16 cellular contexts compared by ENCODE assay signal in genomic region chr7:133873187-133873586, GRCh38.
A peak's percentile ranks its signal among the peaks of the same experiment; 100 is the strongest.
DNase-seq lines count a peak whose midpoint lies in the region; ATAC-seq and TF ChIP-seq lines count a peak whose summit lies in the region.
"Had no signal": no experiment of that assay in that cellular context is flagged by ENCODE, and none has a peak within 500 bp of the region (broad histone marks: within the 10 kb centered on the region; RNA-seq: fewer than 3 reads in every experiment).

No MANE protein-coding gene starts in this region.

- intact Hi-C loops in activated CD8-positive, alpha-beta T cell treated with anti-CD3 and anti-CD28 coated beads for 36 hours (cut with micrococcal nuclease) = no loop called here
- intact Hi-C loops in CD14-positive monocyte (cut with micrococcal nuclease) = no loop called here

- POLR2A ChIA-PET in activated CD8-positive, alpha-beta T cell treated with anti-CD3 and anti-CD28 coated beads for 36 hours (lab: Charles Lee) = no interaction called here
- POLR2A ChIA-PET in activated CD8-positive, alpha-beta T cell treated with anti-CD3 and anti-CD28 coated beads, Interleukin-2, amount 10 ng/mL, durations not matched to agents 7 days and 5 days (lab: Charles Lee) = no interaction called here
- POLR2A ChIA-PET in CD8-positive, alpha-beta memory T cell (lab: Charles Lee) = no interaction called here

- no peak overlapping the region for H3K27ac ChIP-seq in CD8-positive, alpha-beta memory T cell (ENCODE audit: low read depth, low read length)
- H3K27ac ChIP-seq: BLaER1 had no signal

- peaks cover 4% of the 10 kb centered on the region for H3K36me3 Mint-ChIP-seq in activated CD8-positive, alpha-beta T cell treated with anti-CD3 and anti-CD28 coated beads for 36 hours (ENCODE audit: low read depth)
- H3K36me3 Mint-ChIP-seq in activated CD8-positive, alpha-beta T cell treated with anti-CD3 and anti-CD28 coated beads, Interleukin-2, amount 10 ng/mL, durations not matched to agents 7 days and 5 days (ENCODE audit: low read depth) = peaks cover 9% of the 10 kb centered on the region
- H3K36me3 Mint-ChIP-seq in CD8-positive, alpha-beta memory T cell = peaks cover 0 to 18% (median 9%) of the 10 kb centered on the region in 3 donors
- H3K36me3 Mint-ChIP-seq in effector memory CD8-positive, alpha-beta T cell (ENCODE audit: insufficient read depth) = peaks cover 4% of the 10 kb centered on the region
- H3K36me3 Mint-ChIP-seq in stimulated activated effector memory CD8-positive, alpha-beta T cell treated with anti-CD3 and anti-CD28 coated beads, Interleukin-12 subunit alpha, Interleukin-12 subunit beta, amount 100 ng/mL, for 72 hours = no peaks in the 10 kb centered on the region
- H3K36me3 Mint-ChIP-seq in CD14-positive monocyte = peaks cover 0 to 6% of the 10 kb centered on the region in 2 donors

- peak overlapping the region; percentile 3 for H3K27ac Mint-ChIP-seq in activated CD8-positive, alpha-beta T cell treated with anti-CD3 and anti-CD28 coated beads for 36 hours
- H3K27ac Mint-ChIP-seq in activated CD8-positive, alpha-beta T cell treated with anti-CD3 and anti-CD28 coated beads, Interleukin-2, amount 10 ng/mL, durations not matched to agents 7 days and 5 days = no peak overlapping the region
- peak overlapping the region in 6 of 8 donors; percentile 26 to 80 (median 52) for H3K27ac Mint-ChIP-seq in CD8-positive, alpha-beta memory T cell
- H3K27ac Mint-ChIP-seq in effector memory CD8-positive, alpha-beta T cell = peak overlapping the region; percentile 45 to 69
- H3K27ac Mint-ChIP-seq in stimulated activated effector memory CD8-positive, alpha-beta T cell treated with anti-CD3 and anti-CD28 coated beads, Interleukin-12 subunit alpha, Interleukin-12 subunit beta, amount 100 ng/mL, for 72 hours = peak overlapping the region; percentile 0
- H3K27ac Mint-ChIP-seq in CD14-positive monocyte = no peak overlapping the region
- H3K27ac Mint-ChIP-seq: GM23338 had no signal

- no peak for ATAC-seq in activated CD8-positive, alpha-beta T cell treated with anti-CD3 and anti-CD28 coated beads for 36 hours
- no peak for ATAC-seq in activated CD8-positive, alpha-beta T cell treated with anti-CD3 and anti-CD28 coated beads, Interleukin-2, amount 10 ng/mL, durations not matched to agents 7 days and 5 days
- no peak for ATAC-seq in effector memory CD8-positive, alpha-beta T cell (replicated peaks)
- ATAC-seq in stimulated activated effector memory CD8-positive, alpha-beta T cell treated with anti-CD3 and anti-CD28 coated beads, Interleukin-12 subunit alpha, Interleukin-12 subunit beta, amount 100 ng/mL, for 72 hours = peak; percentile 82
- no peak for ATAC-seq in HG03378 (IDR thresholded peaks at IDR 0.05; ENCODE audit: unreplicated experiment)
- ATAC-seq: GM23338, HepG2 had no signal

- CTCF ChIA-PET in activated CD8-positive, alpha-beta T cell treated with anti-CD3 and anti-CD28 coated beads for 36 hours (lab: Charles Lee) = no interaction called here
- CTCF ChIA-PET in activated CD8-positive, alpha-beta T cell treated with anti-CD3 and anti-CD28 coated beads, Interleukin-2, amount 10 ng/mL, durations not matched to agents 7 days and 5 days (lab: Charles Lee) = interaction anchor here (1.3 kb wide), 1 partner anchor 19 kb away, joined by 3 read pairs; no protein-coding TSS in a partner anchor
- CTCF ChIA-PET in CD8-positive, alpha-beta memory T cell (lab: Charles Lee) = no interaction called here

- H3K4me3 ChIP-seq in CD8-positive, alpha-beta memory T cell (ENCODE audit: low read length) = no peak overlapping the region
- H3K4me3 ChIP-seq: BLaER1, GM23338 had no signal

- H3K27me3 Mint-ChIP-seq in activated CD8-positive, alpha-beta T cell treated with anti-CD3 and anti-CD28 coated beads for 36 hours = no peaks in the 10 kb centered on the region
- H3K27me3 Mint-ChIP-seq in activated CD8-positive, alpha-beta T cell treated with anti-CD3 and anti-CD28 coated beads, Interleukin-2, amount 10 ng/mL, durations not matched to agents 7 days and 5 days (ENCODE audit: low read depth) = no peaks in the 10 kb centered on the region
- no peaks in the 10 kb centered on the region for H3K27me3 Mint-ChIP-seq in CD8-positive, alpha-beta memory T cell
- no peaks in the 10 kb centered on the region for H3K27me3 Mint-ChIP-seq in effector memory CD8-positive, alpha-beta T cell
- peaks cover 0 to 2% (median 0%) of the 10 kb centered on the region in 3 donors for H3K27me3 Mint-ChIP-seq in CD14-positive monocyte (ENCODE audit: low read depth in 3 of 3)
- H3K27me3 Mint-ChIP-seq: IgD-negative memory B cell had no signal

- no peak for DNase-seq in activated CD8-positive, alpha-beta T cell treated with anti-CD3 and anti-CD28 coated beads for 36 hours
- DNase-seq in activated CD8-positive, alpha-beta T cell treated with anti-CD3 and anti-CD28 coated beads, Interleukin-2, amount 10 ng/mL, durations not matched to agents 7 days and 5 days = no peak
- DNase-seq in CD8-positive, alpha-beta memory T cell = no peak
- DNase-seq in effector memory CD8-positive, alpha-beta T cell = no peak
- no peak for DNase-seq in stimulated activated effector memory CD8-positive, alpha-beta T cell treated with anti-CD3 and anti-CD28 coated beads, Interleukin-12 subunit alpha, Interleukin-12 subunit beta, amount 100 ng/mL, for 72 hours (ENCODE audit: low spot score in 2 of 2)
- DNase-seq in CD14-positive monocyte (ENCODE audit: low spot score) = no peak
- DNase-seq: 8988T, Caco-2, DMS153, GDM1, HCEC 1CT had no signal

- no peaks in the 10 kb centered on the region for H3K4me1 ChIP-seq in CD8-positive, alpha-beta memory T cell (ENCODE audit: insufficient read depth, low read length)
- H3K4me1 ChIP-seq: Caco-2 had no signal

- no peak overlapping the region for H3K4me3 Mint-ChIP-seq in activated CD8-positive, alpha-beta T cell treated with anti-CD3 and anti-CD28 coated beads for 36 hours
- no peak overlapping the region for H3K4me3 Mint-ChIP-seq in activated CD8-positive, alpha-beta T cell treated with anti-CD3 and anti-CD28 coated beads, Interleukin-2, amount 10 ng/mL, durations not matched to agents 7 days and 5 days
- peak overlapping the region in 4 of 7 donors; percentile 21 to 57 (median 42) for H3K4me3 Mint-ChIP-seq in CD8-positive, alpha-beta memory T cell
- peak overlapping the region in 1 of 2 donors; percentile 2 for H3K4me3 Mint-ChIP-seq in effector memory CD8-positive, alpha-beta T cell
- H3K4me3 Mint-ChIP-seq in stimulated activated effector memory CD8-positive, alpha-beta T cell treated with anti-CD3 and anti-CD28 coated beads, Interleukin-12 subunit alpha, Interleukin-12 subunit beta, amount 100 ng/mL, for 72 hours = no peak overlapping the region
- H3K4me3 Mint-ChIP-seq in CD14-positive monocyte = no peak overlapping the region
- H3K4me3 Mint-ChIP-seq: GM23338, IgD-negative memory B cell had no signal

- H3K9me3 ChIP-seq in CD8-positive, alpha-beta memory T cell (ENCODE audit: low read length) = no peaks in the 10 kb centered on the region
- H3K9me3 ChIP-seq: BLaER1 had no signal

- no peak for TF ChIP-seq CTCF in activated CD8-positive, alpha-beta T cell treated with anti-CD3 and anti-CD28 coated beads for 36 hours (IDR thresholded peaks at IDR 0.05)
- TF ChIP-seq CTCF in CD14-positive monocyte (IDR thresholded peaks at IDR 0.05) = no peak

- no peaks in the 10 kb centered on the region for H3K36me3 ChIP-seq in CD8-positive, alpha-beta memory T cell (ENCODE audit: insufficient read depth, low read length)
- H3K36me3 ChIP-seq: BLaER1 had no signal

- H3K27me3 ChIP-seq in CD8-positive, alpha-beta memory T cell (ENCODE audit: insufficient read depth, low read length, poor library complexity, severe bottlenecking) = no peaks in the 10 kb centered on the region
- H3K27me3 ChIP-seq: BLaER1 had no signal

- no peaks in the 10 kb centered on the region for H3K9me3 Mint-ChIP-seq in activated CD8-positive, alpha-beta T cell treated with anti-CD3 and anti-CD28 coated beads for 36 hours
- H3K9me3 Mint-ChIP-seq in activated CD8-positive, alpha-beta T cell treated with anti-CD3 and anti-CD28 coated beads, Interleukin-2, amount 10 ng/mL, durations not matched to agents 7 days and 5 days (ENCODE audit: insufficient read depth) = peaks cover 4% of the 10 kb centered on the region
- peaks cover 0 to 3% (median 0%) of the 10 kb centered on the region in 5 donors for H3K9me3 Mint-ChIP-seq in CD8-positive, alpha-beta memory T cell
- H3K9me3 Mint-ChIP-seq in effector memory CD8-positive, alpha-beta T cell = no peaks in the 10 kb centered on the region
- peaks cover 7% of the 10 kb centered on the region for H3K9me3 Mint-ChIP-seq in stimulated activated effector memory CD8-positive, alpha-beta T cell treated with anti-CD3 and anti-CD28 coated beads, Interleukin-12 subunit alpha, Interleukin-12 subunit beta, amount 100 ng/mL, for 72 hours
- H3K9me3 Mint-ChIP-seq in CD14-positive monocyte = no peaks in the 10 kb centered on the region
- H3K9me3 Mint-ChIP-seq: GM23338 had no signal

- peaks cover 41% of the 10 kb centered on the region for H3K4me1 Mint-ChIP-seq in activated CD8-positive, alpha-beta T cell treated with anti-CD3 and anti-CD28 coated beads for 36 hours (ENCODE audit: low read depth)
- H3K4me1 Mint-ChIP-seq in activated CD8-positive, alpha-beta T cell treated with anti-CD3 and anti-CD28 coated beads, Interleukin-2, amount 10 ng/mL, durations not matched to agents 7 days and 5 days (ENCODE audit: low read depth) = peaks cover 23% of the 10 kb centered on the region
- H3K4me1 Mint-ChIP-seq in CD8-positive, alpha-beta memory T cell = peaks cover 41 to 70% (median 68%) of the 10 kb centered on the region in 3 donors
- peaks cover 34 to 65% of the 10 kb centered on the region in 2 donors for H3K4me1 Mint-ChIP-seq in effector memory CD8-positive, alpha-beta T cell (ENCODE audit: low read depth in 2 of 2)
- H3K4me1 Mint-ChIP-seq in stimulated activated effector memory CD8-positive, alpha-beta T cell treated with anti-CD3 and anti-CD28 coated beads, Interleukin-12 subunit alpha, Interleukin-12 subunit beta, amount 100 ng/mL, for 72 hours = peaks cover 59% of the 10 kb centered on the region
- H3K4me1 Mint-ChIP-seq in CD14-positive monocyte = peaks cover under 1% of the 10 kb centered on the region

Comparison
In these comparisons a context has a peak if more than half of its experiments do, and no peak if none do; other contexts are left out.
1. H3K27ac Mint-ChIP-seq: peak in activated CD8-positive, alpha-beta T cell treated with anti-CD3 and anti-CD28 coated beads for 36 hours (single experiment), CD8-positive, alpha-beta memory T cell (6 of 8), effector memory CD8-positive, alpha-beta T cell (2 of 2) and stimulated activated effector memory CD8-positive, alpha-beta T cell treated with anti-CD3 and anti-CD28 coated beads, Interleukin-12 subunit alpha, Interleukin-12 subunit beta, amount 100 ng/mL, for 72 hours (single experiment); none in activated CD8-positive, alpha-beta T cell treated with anti-CD3 and anti-CD28 coated beads, Interleukin-2, amount 10 ng/mL, durations not matched to agents 7 days and 5 days (single experiment) and CD14-positive monocyte (0 of 7).
2. H3K4me3 Mint-ChIP-seq: peak in CD8-positive, alpha-beta memory T cell (4 of 7); none in activated CD8-positive, alpha-beta T cell treated with anti-CD3 and anti-CD28 coated beads for 36 hours (single experiment), activated CD8-positive, alpha-beta T cell treated with anti-CD3 and anti-CD28 coated beads, Interleukin-2, amount 10 ng/mL, durations not matched to agents 7 days and 5 days (single experiment), stimulated activated effector memory CD8-positive, alpha-beta T cell treated with anti-CD3 and anti-CD28 coated beads, Interleukin-12 subunit alpha, Interleukin-12 subunit beta, amount 100 ng/mL, for 72 hours (single experiment) and CD14-positive monocyte (0 of 2).